21 cellular contexts compared by ENCODE assay signal in genomic region chr13:41558781-41559560, GRCh38.
"Had no signal": no experiment of that assay in that cellular context is flagged by ENCODE, and none has a peak within 500 bp of the region (broad histone marks: within the 10 kb centered on the region; RNA-seq: fewer than 3 reads in every experiment).

No MANE protein-coding gene starts in this region.

- H3K27ac ChIP-seq: neural progenitor cell, psoas muscle, skin epidermis, suprapubic skin, thyroid gland had no signal

- H3K27me3 ChIP-seq: dorsolateral prefrontal cortex, neural progenitor cell, spleen, suprapubic skin, thyroid gland, vagina had no signal

- DNase-seq: dorsolateral prefrontal cortex; effector CD4-positive, alpha-beta T cell; left ventricle myocardium superior; naive thymus-derived CD4-positive, alpha-beta T cell; nucleus accumbens; psoas muscle; right cardiac atrium; spleen; stimulated activated CD4-positive, alpha-beta T cell treated with anti-CD3 and anti-CD28 coated beads, Interleukin-4, amount 100 ng/mL, for 4 hours; stimulated activated naive B cell treated with anti-CD40 and anti-IgM and Interleukin-4, amounts not matched to agents 10 μg/mL and 1 μg/mL and 100 μg/mL, for 72 hours; thyroid gland; trophoblast cell had no signal

- H3K4me3 ChIP-seq: dorsolateral prefrontal cortex, lung, neural progenitor cell, psoas muscle, skin epidermis, spleen, suprapubic skin, thyroid gland, vagina had no signal

- H3K4me1 ChIP-seq: psoas muscle had no signal

- H2AFZ ChIP-seq: neural progenitor cell had no signal

- H3K27me3 Mint-ChIP-seq: memory B cell; naive thymus-derived CD4-positive, alpha-beta T cell; stimulated activated naive B cell treated with anti-CD40 and anti-IgM and Interleukin-4, amounts not matched to agents 10 μg/mL and 1 μg/mL and 100 μg/mL, for 72 hours; stimulated activated naive CD8-positive, alpha-beta T cell treated with anti-CD3 and anti-CD28 coated beads, Interleukin-15, Interleukin-2, amounts not matched to agents 100 ng/mL and 50 ng/mL, for 24 hours had no signal

- H3K4me3 Mint-ChIP-seq: memory B cell; mesothelial cell of epicardium; naive thymus-derived CD4-positive, alpha-beta T cell; nephron; neural progenitor cell; stimulated activated naive B cell treated with anti-CD40 and anti-IgM and Interleukin-4, amounts not matched to agents 10 μg/mL and 1 μg/mL and 100 μg/mL, for 72 hours; stimulated activated naive CD8-positive, alpha-beta T cell treated with anti-CD3 and anti-CD28 coated beads, Interleukin-15, Interleukin-2, amounts not matched to agents 100 ng/mL and 50 ng/mL, for 24 hours had no signal

- H3K36me3 ChIP-seq: neural progenitor cell, spleen, suprapubic skin, thyroid gland, vagina had no signal

- H3K27ac Mint-ChIP-seq: memory B cell; mesothelial cell of epicardium; nephron; neural progenitor cell; stimulated activated naive B cell treated with anti-CD40 and anti-IgM and Interleukin-4, amounts not matched to agents 10 μg/mL and 1 μg/mL and 100 μg/mL, for 72 hours; stimulated activated naive CD8-positive, alpha-beta T cell treated with anti-CD3 and anti-CD28 coated beads, Interleukin-15, Interleukin-2, amounts not matched to agents 100 ng/mL and 50 ng/mL, for 24 hours had no signal

- H3K9me3 Mint-ChIP-seq: memory B cell; mesothelial cell of epicardium; naive thymus-derived CD4-positive, alpha-beta T cell; nephron; stimulated activated naive B cell treated with anti-CD40 and anti-IgM and Interleukin-4, amounts not matched to agents 10 μg/mL and 1 μg/mL and 100 μg/mL, for 72 hours; stimulated activated naive CD8-positive, alpha-beta T cell treated with anti-CD3 and anti-CD28 coated beads, Interleukin-15, Interleukin-2, amounts not matched to agents 100 ng/mL and 50 ng/mL, for 24 hours had no signal

- H3K9me3 ChIP-seq: psoas muscle, spleen, suprapubic skin, thyroid gland, vagina had no signal

- H3K9ac ChIP-seq: neural progenitor cell had no signal

- H3K36me3 Mint-ChIP-seq: memory B cell; mesothelial cell of epicardium; naive thymus-derived CD4-positive, alpha-beta T cell; neural progenitor cell; stimulated activated naive B cell treated with anti-CD40 and anti-IgM and Interleukin-4, amounts not matched to agents 10 μg/mL and 1 μg/mL and 100 μg/mL, for 72 hours had no signal

- H3K4me2 ChIP-seq: neural progenitor cell had no signal
